ENCODE assay signal across 25 cellular contexts in genomic region chr7:102842284-102842683, GRCh38.
"Had no signal": no experiment of that assay in that cellular context is flagged by ENCODE, and none has a peak within 500 bp of the region (broad histone marks: within the 10 kb centered on the region; RNA-seq: fewer than 3 reads in every experiment).

No MANE protein-coding gene starts in this region.

- H3K4me3 Mint-ChIP-seq: dendritic cell treated with granulocyte-macrophage colony-stimulating factor and Interleukin-4, amounts not matched to agents 40 ng/mL and 50 ng/mL, for 4 days; endodermal cell; naive thymus-derived CD8-positive, alpha-beta T cell; stimulated activated naive B cell treated with anti-CD40 and anti-IgM and Interleukin-4, amounts not matched to agents 10 μg/mL and 1 μg/mL and 100 μg/mL, for 72 hours; stimulated activated naive CD8-positive, alpha-beta T cell treated with anti-CD3 and anti-CD28 coated beads, Interleukin-15, Interleukin-2, amounts not matched to agents 100 ng/mL and 50 ng/mL, for 24 hours had no signal

- H3K4me1 ChIP-seq: colonic mucosa, esophagus muscularis mucosa, lower lobe of right lung, right lobe of liver, transverse colon, upper lobe of right lung had no signal

- H3K27ac Mint-ChIP-seq: dendritic cell treated with granulocyte-macrophage colony-stimulating factor and Interleukin-4, amounts not matched to agents 40 ng/mL and 50 ng/mL, for 4 days; naive thymus-derived CD8-positive, alpha-beta T cell; stimulated activated naive CD8-positive, alpha-beta T cell treated with anti-CD3 and anti-CD28 coated beads, Interleukin-15, Interleukin-2, amounts not matched to agents 100 ng/mL and 50 ng/mL, for 24 hours had no signal

- H3K4me1 Mint-ChIP-seq: endodermal cell had no signal

- H3K9me3 Mint-ChIP-seq: dendritic cell treated with granulocyte-macrophage colony-stimulating factor and Interleukin-4, amounts not matched to agents 40 ng/mL and 50 ng/mL, for 4 days; endodermal cell; stimulated activated naive B cell treated with anti-CD40 and anti-IgM and Interleukin-4, amounts not matched to agents 10 μg/mL and 1 μg/mL and 100 μg/mL, for 72 hours; stimulated activated naive CD8-positive, alpha-beta T cell treated with anti-CD3 and anti-CD28 coated beads, Interleukin-15, Interleukin-2, amounts not matched to agents 100 ng/mL and 50 ng/mL, for 24 hours had no signal

- ATAC-seq: gastrocnemius medialis; left ventricle myocardium superior; lower lobe of right lung; naive thymus-derived CD8-positive, alpha-beta T cell; right lobe of liver; stimulated activated naive B cell treated with anti-CD40 and anti-IgM and Interleukin-4, amounts not matched to agents 10 μg/mL and 1 μg/mL and 100 μg/mL, for 72 hours; upper lobe of right lung had no signal

- H3K27me3 ChIP-seq: colonic mucosa, esophagus muscularis mucosa, gastrocnemius medialis, ovary, right lobe of liver, transverse colon, upper lobe of right lung, uterus had no signal

- H3K9me3 ChIP-seq: colonic mucosa, esophagus muscularis mucosa, gastrocnemius medialis, lower lobe of right lung, ovary, right lobe of liver, thoracic aorta, transverse colon, upper lobe of right lung, uterus had no signal

- DNase-seq: colonic mucosa; effector CD8-positive, alpha-beta T cell; endodermal cell; foreskin fibroblast; gastrocnemius medialis; head of caudate nucleus; left ventricle myocardium superior; lower lobe of right lung; naive thymus-derived CD8-positive, alpha-beta T cell; occipital lobe; ovary; right lobe of liver; small intestine; stimulated activated CD4-positive, alpha-beta T cell treated with anti-CD3 and anti-CD28 coated beads, Interleukin-15, amount 100 ng/mL, for 24 hours; stimulated activated CD4-positive, alpha-beta T cell treated with anti-CD3 and anti-CD28 coated beads, Interleukin-2, amount 100 ng/mL, for 48 hours; stimulated activated naive B cell treated with anti-CD40 and anti-IgM and Interleukin-4, amounts not matched to agents 10 μg/mL and 1 μg/mL and 100 μg/mL, for 72 hours; transverse colon; upper lobe of right lung; uterus had no signal

- H3K27me3 Mint-ChIP-seq: dendritic cell treated with granulocyte-macrophage colony-stimulating factor and Interleukin-4, amounts not matched to agents 40 ng/mL and 50 ng/mL, for 4 days; naive thymus-derived CD8-positive, alpha-beta T cell; stimulated activated naive B cell treated with anti-CD40 and anti-IgM and Interleukin-4, amounts not matched to agents 10 μg/mL and 1 μg/mL and 100 μg/mL, for 72 hours; stimulated activated naive CD8-positive, alpha-beta T cell treated with anti-CD3 and anti-CD28 coated beads, Interleukin-15, Interleukin-2, amounts not matched to agents 100 ng/mL and 50 ng/mL, for 24 hours had no signal

- H3K4me3 ChIP-seq: colonic mucosa, esophagus muscularis mucosa, gastrocnemius medialis, lower lobe of right lung, ovary, right lobe of liver, thoracic aorta, transverse colon, upper lobe of right lung, uterus had no signal

- H3K27ac ChIP-seq: colonic mucosa, epithelial cell of prostate, esophagus muscularis mucosa, gastrocnemius medialis, lower lobe of right lung, ovary, right lobe of liver, thoracic aorta, transverse colon, upper lobe of right lung, uterus had no signal

- FAIRE-seq: keratinocyte, small intestine had no signal

- H3K36me3 ChIP-seq: colonic mucosa, esophagus muscularis mucosa, gastrocnemius medialis, lower lobe of right lung, ovary, right lobe of liver, thoracic aorta, transverse colon, upper lobe of right lung, uterus had no signal
